2 cellular contexts compared by ENCODE assay signal in the genomic region with DNA sequence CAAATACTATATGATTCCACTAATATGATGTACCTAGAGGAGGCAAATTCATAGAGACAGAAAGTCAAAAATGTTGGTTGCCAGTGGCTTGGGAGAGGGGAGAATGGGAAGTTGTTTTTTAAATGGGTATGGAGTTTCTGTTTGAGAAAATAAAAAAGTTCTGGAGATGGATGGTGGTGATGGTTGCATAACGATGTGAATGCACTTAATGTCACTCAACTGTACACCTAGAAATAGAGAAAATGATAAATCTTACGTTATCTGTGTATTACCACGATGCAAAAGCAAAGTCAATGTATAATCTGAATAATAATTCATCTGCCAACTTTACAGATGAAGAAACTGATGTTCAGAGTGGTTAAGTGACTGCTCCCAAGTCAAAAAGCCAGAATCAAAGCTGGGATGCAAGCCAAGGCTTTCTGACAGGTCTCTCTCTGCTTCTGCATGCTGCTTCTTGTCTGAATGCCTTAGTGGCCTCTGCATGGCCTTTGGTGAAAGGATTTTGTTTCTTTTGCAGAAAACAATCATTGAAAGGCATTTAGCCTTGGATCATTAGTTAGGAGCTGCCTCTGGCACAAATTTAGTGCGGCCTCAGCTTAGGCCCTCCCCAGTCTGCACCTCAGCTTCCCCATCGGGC.
TF ChIP-seq lines count a peak whose summit lies in the region.

No MANE protein-coding gene starts in this region.

TF ChIP-seq in GM23338, 12 proteins besides CTCF, POLR2A, EP300 and RAD21 (continues in another document):
- TF ChIP-seq STAT1 (IDR thresholded peaks at IDR 0.05; ENCODE audit: unreplicated experiment) (no peak), CREB1 (CRISPR knock-in tag; IDR thresholded peaks at IDR 0.05; ENCODE audit: low read depth) (no peak), ZNF462 (CRISPR knock-in tag; IDR thresholded peaks at IDR 0.05) (no peak), ZNF331 (CRISPR knock-in tag; IDR thresholded peaks at IDR 0.05; ENCODE audit: low read depth) (no peak), POLR2AphosphoS5 (IDR thresholded peaks at IDR 0.05; ENCODE audit: low read depth) (no peak), REST (IDR thresholded peaks at IDR 0.05; ENCODE audit: unreplicated experiment) (no peak), ZNF114 (CRISPR knock-in tag; IDR thresholded peaks at IDR 0.05) (no peak), EZH2 (IDR thresholded peaks at IDR 0.05; ENCODE audit: low read depth, unreplicated experiment) (no peak)

TF ChIP-seq in H1, 55 proteins besides CTCF, POLR2A, EP300 and RAD21:
- TF ChIP-seq GABPA (IDR thresholded peaks at IDR 0.05; ENCODE audit: borderline replicate concordance, insufficient read depth, low read length) (no peak), EGR1 (IDR thresholded peaks at IDR 0.05; ENCODE audit: borderline replicate concordance, low read depth, low read length) (no peak), SRF (IDR thresholded peaks at IDR 0.05; ENCODE audit: low read depth, low read length) (no peak), SIX5 (IDR thresholded peaks at IDR 0.05; ENCODE audit: low read depth, low read length) (no peak), TEAD4 (IDR thresholded peaks at IDR 0.05; ENCODE audit: low read depth, low read length) (no peak), MAX (IDR thresholded peaks at IDR 0.05) (no peak), PHF8 (conservative IDR thresholded peaks at IDR 0.05; ENCODE audit: low read depth, low read length) (no peak), SP2 (IDR thresholded peaks at IDR 0.05; ENCODE audit: low read length) (no peak), CBX5 (IDR thresholded peaks at IDR 0.05; ENCODE audit: low read depth, low read length) (no peak), CHD2 (IDR thresholded peaks at IDR 0.05; ENCODE audit: low read length) (no peak), TBP (IDR thresholded peaks at IDR 0.05; ENCODE audit: low read depth, low read length) (no peak), SAP30 (IDR thresholded peaks at IDR 0.05; ENCODE audit: insufficient read depth, insufficient replicate concordance, low read length) (no peak), ASH2L (IDR thresholded peaks at IDR 0.05; ENCODE audit: low read length) (no peak), MAFK (IDR thresholded peaks at IDR 0.05; ENCODE audit: low read depth, low read length) (no peak), TAF7 (optimal IDR thresholded peaks at IDR 0.05; ENCODE audit: borderline replicate concordance, low read depth, low read length) (no peak), NRF1 (IDR thresholded peaks at IDR 0.05; ENCODE audit: low read depth, low read length) (no peak), SP1 (IDR thresholded peaks at IDR 0.05; ENCODE audit: low read depth, low read length) (no peak), RFX5 (IDR thresholded peaks at IDR 0.05; ENCODE audit: borderline replicate concordance, low read depth, low read length) (no peak), NANOG (IDR thresholded peaks at IDR 0.05; ENCODE audit: insufficient read depth, low read depth, low read length, poor library complexity, severe bottlenecking) (no peak)
